Comparison of ENCODE assay signal across 8 cellular contexts in the genomic region with DNA sequence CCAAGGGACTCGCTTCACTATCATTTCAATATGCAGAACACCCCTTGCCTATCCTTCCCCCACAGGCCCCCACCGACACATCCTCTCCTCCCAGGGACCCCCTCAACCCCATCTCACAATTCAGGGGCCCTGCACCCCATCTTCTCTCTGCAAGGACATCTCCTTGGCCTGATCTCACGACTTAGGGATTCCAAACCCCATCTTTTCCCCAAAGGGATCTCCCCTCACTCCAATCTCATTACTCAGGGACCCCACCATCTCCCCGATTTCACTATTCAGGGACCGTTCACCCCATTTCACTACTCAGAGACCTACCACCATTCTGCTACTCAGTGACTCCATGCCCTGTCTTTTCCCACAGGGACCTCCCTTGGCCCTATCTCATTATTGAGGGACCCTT. TPM values are rescaled to one million over a fixed set of nuclear protein-coding genes. Genes with fewer than 3 reads are reported as not detected.
DNase-seq lines count a peak whose midpoint lies in the region; ATAC-seq, FAIRE-seq and TF ChIP-seq lines count a peak whose summit lies in the region.

No MANE protein-coding gene starts in this region.

- H2BK20ac ChIP-seq in H9 (ENCODE audit: low read depth, low read length, poor library complexity, severe bottlenecking), result no peak overlapping the region

- no peaks in the 10 kb centered on the region; a peak in 2 of 5 replicates for H3K9me3 Mint-ChIP-seq in H9
- no peaks in the 10 kb centered on the region for H3K9me3 Mint-ChIP-seq in WTC11

- no peak overlapping the region for H3K23ac ChIP-seq in H9 (ENCODE audit: insufficient read length, low read depth, low read length)

- FAIRE-seq in RCC 7860 (lab: Jason Lieb, UNC), result no peak

- peaks cover 11% of the 10 kb centered on the region; the same call in 1 of the 2 replicates for H3K79me2 ChIP-seq in H9 (ENCODE audit: insufficient read depth, low read length)

- peaks cover 7% of the 10 kb centered on the region for H3K79me1 ChIP-seq in H9 (ENCODE audit: insufficient read depth, low read depth, low read length, poor library complexity, severe bottlenecking)

- H3K9ac ChIP-seq in H9 (ENCODE audit: extremely low read depth, insufficient read length, low read length) (peak overlapping the region; percentile 96), skeletal muscle satellite cell (ENCODE audit: low read depth, low read length) (peak overlapping the region; percentile 83)

- H3K9me3 ChIP-seq in H9 (ENCODE audit: control insufficient read depth, low read depth, low read length) (no peaks in the 10 kb centered on the region), skeletal muscle satellite cell (replicated peaks; ENCODE audit: low read length) (no peaks in the 10 kb centered on the region), WERI-Rb-1 (ENCODE audit: severe bottlenecking) (no peaks in the 10 kb centered on the region)

- WGBS in H9 (ENCODE audit: extremely low coverage, insufficient read length, low lambda C conversion rate), result no CpG with 5 or more reads among the region's 5 CpGs

- no peak overlapping the region for H2AK5ac ChIP-seq in H9 (ENCODE audit: insufficient read length, low read length)

- H3K4me1 Mint-ChIP-seq in H9 (peaks cover 12 to 14% of the 10 kb centered on the region in 2 experiments), WTC11 (peaks cover 11% of the 10 kb centered on the region)

- H3K27me3 ChIP-seq in H9 (ENCODE audit: insufficient read depth, low read length) (no peaks in the 10 kb centered on the region), foreskin keratinocyte (no peaks in the 10 kb centered on the region), skeletal muscle satellite cell (ENCODE audit: control insufficient read depth, insufficient read depth, low read length) (no peaks in the 10 kb centered on the region), WERI-Rb-1 (ENCODE audit: insufficient read depth, low read depth, severe bottlenecking) (no peaks in the 10 kb centered on the region)

- no peak for TF ChIP-seq CTCF in H9 (conservative IDR thresholded peaks at IDR 0.05)
- no peak for TF ChIP-seq CTCF in WTC11 (IDR thresholded peaks at IDR 0.05)
- no peak for TF ChIP-seq CTCF in foreskin keratinocyte (conservative IDR thresholded peaks at IDR 0.05)
- TF ChIP-seq CTCF in WERI-Rb-1 (IDR thresholded peaks at IDR 0.05; ENCODE audit: low read depth, low read length), result no peak

- H2AFZ ChIP-seq in H9 (ENCODE audit: low read length), result no peak overlapping the region

- no peak overlapping the region for H3K4ac ChIP-seq in H9 (ENCODE audit: low read depth, low read length)

- POLR2A ChIA-PET in WTC11 (lab: Charles Lee), result no interaction called here

- H4K91ac ChIP-seq in H9 (ENCODE audit: insufficient read length, low read depth, low read length), result no peak overlapping the region

- H4K20me1 ChIP-seq in H9 (ENCODE audit: control insufficient read depth, insufficient read depth, insufficient read length), result no peaks in the 10 kb centered on the region

- no peak overlapping the region for H3K18ac ChIP-seq in H9 (ENCODE audit: insufficient read length, low read depth, low read length)

- no peak overlapping the region for H3T11ph ChIP-seq in H9 (ENCODE audit: low read length)

- H2BK120ac ChIP-seq in H9 (ENCODE audit: low read depth, low read length, poor library complexity, severe bottlenecking), result no peak overlapping the region

- no peak overlapping the region for H4K8ac ChIP-seq in H9 (replicated peaks; ENCODE audit: insufficient read length, low read depth, low read length)

- ATAC-seq in WTC11 (no peak), foreskin keratinocyte (no peak), GM19395 (IDR thresholded peaks at IDR 0.05; ENCODE audit: unreplicated experiment) (no peak)

- H3K36me3 ChIP-seq in skeletal muscle satellite cell (ENCODE audit: insufficient read depth, low read length) (peaks cover 17% of the 10 kb centered on the region), WERI-Rb-1 (peaks cover 30% of the 10 kb centered on the region)

- H2BK12ac ChIP-seq in H9 (ENCODE audit: insufficient read length, low read depth, low read length), result no peak overlapping the region

- H3K4me1 ChIP-seq in H9 (ENCODE audit: insufficient read depth, low read length), result peaks cover 2% of the 10 kb centered on the region; the same call in 1 of the 2 replicates
- peaks cover 4% of the 10 kb centered on the region for H3K4me1 ChIP-seq in foreskin keratinocyte
- peaks cover 24% of the 10 kb centered on the region for H3K4me1 ChIP-seq in skeletal muscle satellite cell (ENCODE audit: control insufficient read depth, insufficient read depth, low read length)

- H2BK5ac ChIP-seq in H9 (ENCODE audit: insufficient read length, low read length), result no peak overlapping the region

- H3K56ac ChIP-seq in H9 (ENCODE audit: insufficient read length, low read depth, low read length), result no peak overlapping the region

- peaks cover 11% of the 10 kb centered on the region for H3K23me2 ChIP-seq in H9 (ENCODE audit: insufficient read length, low read depth, low read length, poor library complexity, severe bottlenecking)

- peak overlapping the region; percentile 63; the same call in 1 of the 2 replicates for H3K14ac ChIP-seq in H9 (ENCODE audit: insufficient read depth, low read length)

- H3K4me3 Mint-ChIP-seq in H9 (peak overlapping the region; percentile 87 to 98), WTC11 (peak overlapping the region; percentile 94)

- no peak for DNase-seq in H9
- DNase-seq in WTC11 (ENCODE audit: low spot score), result no peak
- no peak for DNase-seq in foreskin keratinocyte
- no peak for DNase-seq in WERI-Rb-1
- DNase-seq in stimulated activated CD4-positive, alpha-beta T cell treated with anti-CD3 and anti-CD28 coated beads, Interleukin-2, amount 100 ng/mL, for 48 hours, result no peak
- DNase-seq in RCC 7860 (ENCODE audit: low spot score), result no peak

- H3K27ac ChIP-seq in H9 (ENCODE audit: insufficient read length, low read depth, low read length) (no peak overlapping the region), foreskin keratinocyte (peak overlapping the region; percentile 52), WERI-Rb-1 (no peak overlapping the region)

- peaks cover 4 to 18% (median 16%) of the 10 kb centered on the region in 3 experiments; a peak in 6 of 7 replicates for H3K36me3 Mint-ChIP-seq in H9 (ENCODE audit: insufficient read depth in 1 of 3, low read depth in 3 of 3)
- peaks cover 7% of the 10 kb centered on the region for H3K36me3 Mint-ChIP-seq in WTC11

- H2BK15ac ChIP-seq in H9 (ENCODE audit: low read depth, low read length), result no peak overlapping the region

- no peak overlapping the region for H4K5ac ChIP-seq in H9 (ENCODE audit: insufficient read length, low read depth, low read length)

- H3K4me2 ChIP-seq in H9 (ENCODE audit: insufficient read depth, insufficient read length, low read length), result peak overlapping the region; percentile 88
- peak overlapping the region; percentile 89 for H3K4me2 ChIP-seq in skeletal muscle satellite cell (ENCODE audit: low read length)

- H3K27ac Mint-ChIP-seq in H9, result peak overlapping the region; percentile 32 to 92 (median 91); a peak in 4 of 7 replicates
- H3K27ac Mint-ChIP-seq in WTC11, result peak overlapping the region; percentile 57; the same call in 1 of the 2 replicates

- CTCF ChIA-PET in WTC11 (lab: Charles Lee), result no interaction called here

- H3K27me3 Mint-ChIP-seq in H9 (ENCODE audit: low read depth) (peaks cover 2% of the 10 kb centered on the region; the same call in 1 of the 2 replicates), WTC11 (ENCODE audit: low read depth) (0 out of 2 replicates have a peak, but pooled peaks cover 2% of the 10 kb centered on the region)

- H3K4me3 ChIP-seq in skeletal muscle satellite cell (ENCODE audit: low read length), result peak overlapping the region; percentile 86
- H3K4me3 ChIP-seq in WERI-Rb-1 (ENCODE audit: low read depth, low read length), result no peak overlapping the region; the same call in 1 of the 2 replicates

TF ChIP-seq in WTC11, 78 proteins besides CTCF, POLR2A, EP300 and RAD21 (continues in another document):
- TF ChIP-seq, protein P1, sequence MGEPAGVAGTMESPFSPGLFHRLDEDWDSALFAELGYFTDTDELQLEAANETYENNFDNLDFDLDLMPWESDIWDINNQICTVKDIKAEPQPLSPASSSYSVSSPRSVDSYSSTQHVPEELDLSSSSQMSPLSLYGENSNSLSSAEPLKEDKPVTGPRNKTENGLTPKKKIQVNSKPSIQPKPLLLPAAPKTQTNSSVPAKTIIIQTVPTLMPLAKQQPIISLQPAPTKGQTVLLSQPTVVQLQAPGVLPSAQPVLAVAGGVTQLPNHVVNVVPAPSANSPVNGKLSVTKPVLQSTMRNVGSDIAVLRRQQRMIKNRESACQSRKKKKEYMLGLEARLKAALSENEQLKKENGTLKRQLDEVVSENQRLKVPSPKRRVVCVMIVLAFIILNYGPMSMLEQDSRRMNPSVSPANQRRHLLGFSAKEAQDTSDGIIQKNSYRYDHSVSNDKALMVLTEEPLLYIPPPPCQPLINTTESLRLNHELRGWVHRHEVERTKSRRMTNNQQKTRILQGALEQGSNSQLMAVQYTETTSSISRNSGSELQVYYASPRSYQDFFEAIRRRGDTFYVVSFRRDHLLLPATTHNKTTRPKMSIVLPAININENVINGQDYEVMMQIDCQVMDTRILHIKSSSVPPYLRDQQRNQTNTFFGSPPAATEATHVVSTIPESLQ (CRISPR knock-in tag; IDR thresholded peaks at IDR 0.05), result no peak

RNA-seq across cellular contexts. Expression of a gene that starts 1.4 kb away (rescaled TPM):
- total RNA-seq in H9 (2021) (167 and 169 TPM in 2 replicates), WTC11 (2021) (175 to 177 TPM (median 176 TPM) in 3 replicates), foreskin keratinocyte (125 and 130 TPM in 2 replicates)
- polyA plus RNA-seq in foreskin keratinocyte, result 161 and 178 TPM in 2 replicates
- total RNA-seq in skeletal muscle satellite cell (2012; rRNA removed), result 147 and 168 TPM in 2 replicates

RNA-seq across cellular contexts. Expression of a gene that starts 31.0 kb away (rescaled TPM):
- total RNA-seq in H9 (2021) (0.15 TPM in 1 of 2 replicates, not detected in the other), WTC11 (2021) (0.09 to 0.46 TPM in 2 of 3 replicates, not detected in the other), foreskin keratinocyte (not detected in 2 replicates)
- not detected in 2 replicates for polyA plus RNA-seq in foreskin keratinocyte
- total RNA-seq in skeletal muscle satellite cell (2012; rRNA removed), result not detected in 2 replicates

RNA-seq across cellular contexts. Expression of a gene that starts 55.8 kb away (rescaled TPM):
- total RNA-seq in H9 (2021) (22.8 and 24.9 TPM in 2 replicates), WTC11 (2021) (22.8 to 27.9 TPM (median 24.6 TPM) in 3 replicates), foreskin keratinocyte (18.1 and 20.1 TPM in 2 replicates)
- 10.0 and 10.4 TPM in 2 replicates for polyA plus RNA-seq in foreskin keratinocyte
- total RNA-seq in skeletal muscle satellite cell (2012; rRNA removed), result 34.0 and 36.7 TPM in 2 replicates

RNA-seq across cellular contexts. Expression of a gene that starts 59.9 kb away (rescaled TPM):
- total RNA-seq in H9 (2021), result 24.9 and 27.0 TPM in 2 replicates
- total RNA-seq in WTC11 (2021), result 27.2 to 29.9 TPM (median 28.1 TPM) in 3 replicates
- total RNA-seq in foreskin keratinocyte, result 19.6 and 21.6 TPM in 2 replicates
- polyA plus RNA-seq in foreskin keratinocyte, result 30.4 and 34.6 TPM in 2 replicates
- 11.9 and 16.2 TPM in 2 replicates for total RNA-seq in skeletal muscle satellite cell (2012; rRNA removed)
